ENCODE assay signal across 8 cellular contexts in genomic region chr4:174156239-174156826, GRCh38.
A peak's percentile ranks its signal among the peaks of the same experiment; 100 is the strongest.
DNase-seq lines count a peak whose midpoint lies in the region; ATAC-seq and TF ChIP-seq lines count a peak whose summit lies in the region.

No MANE protein-coding gene starts in this region.

- no peak overlapping the region for H3K27ac Mint-ChIP-seq in activated CD8-positive, alpha-beta memory T cell treated with anti-CD3 and anti-CD28 coated beads, Interleukin-2, amount 10 ng/mL, durations not matched to agents 7 days and 5 days

- no peaks in the 10 kb centered on the region for H3K36me3 Mint-ChIP-seq in activated CD8-positive, alpha-beta memory T cell treated with anti-CD3 and anti-CD28 coated beads, Interleukin-2, amount 10 ng/mL, durations not matched to agents 7 days and 5 days

- H3K27ac ChIP-seq in SK-N-MC, result peak overlapping the region; percentile 74
- no peak overlapping the region for H3K27ac ChIP-seq in foreskin keratinocyte

- H3K4me1 Mint-ChIP-seq in activated CD8-positive, alpha-beta memory T cell treated with anti-CD3 and anti-CD28 coated beads, Interleukin-2, amount 10 ng/mL, durations not matched to agents 7 days and 5 days, result no peaks in the 10 kb centered on the region

- POLR2A ChIA-PET in HEK293T (lab: Yijun Ruan, JAX), result no interaction called here

- H3K4me3 ChIP-seq in SK-N-MC (peak overlapping the region; percentile 62), retinal pigment epithelial cell (ENCODE audit: low read length) (no peak overlapping the region)

- TF ChIP-seq CTCF in foreskin keratinocyte (conservative IDR thresholded peaks at IDR 0.05), result peak; percentile 74
- peak; percentile 74 for TF ChIP-seq CTCF in retinal pigment epithelial cell (conservative IDR thresholded peaks at IDR 0.05; ENCODE audit: low read depth, low read length)

- H3K4me3 Mint-ChIP-seq in activated CD8-positive, alpha-beta memory T cell treated with anti-CD3 and anti-CD28 coated beads, Interleukin-2, amount 10 ng/mL, durations not matched to agents 7 days and 5 days, result no peak overlapping the region

- CTCF ChIA-PET in activated CD8-positive, alpha-beta memory T cell treated with anti-CD3 and anti-CD28 coated beads, Interleukin-2, amount 10 ng/mL, durations not matched to agents 7 days and 5 days (lab: Charles Lee), result no interaction called here
- CTCF ChIA-PET in HEK293T (lab: Yijun Ruan, JAX), result interaction anchor here (1.0 kb wide), 1 partner anchor 9 kb away, joined by 4 read pairs; no protein-coding TSS in a partner anchor

- no peaks in the 10 kb centered on the region for H3K36me3 ChIP-seq in SK-N-MC (ENCODE audit: insufficient read depth, low read length)

- peaks cover 4% of the 10 kb centered on the region for H3K27me3 ChIP-seq in foreskin keratinocyte

- H3K9me3 Mint-ChIP-seq in activated CD8-positive, alpha-beta memory T cell treated with anti-CD3 and anti-CD28 coated beads, Interleukin-2, amount 10 ng/mL, durations not matched to agents 7 days and 5 days (ENCODE audit: low read depth), result no peaks in the 10 kb centered on the region

- H3K4me1 ChIP-seq in foreskin keratinocyte, result peaks cover 5% of the 10 kb centered on the region

- H3K9ac ChIP-seq in SK-N-MC (ENCODE audit: insufficient read length), result peak overlapping the region; percentile 12

- ATAC-seq in activated CD8-positive, alpha-beta memory T cell treated with anti-CD3 and anti-CD28 coated beads, Interleukin-2, amount 10 ng/mL, durations not matched to agents 7 days and 5 days, result peak; percentile 60
- ATAC-seq in foreskin keratinocyte, result peak; percentile 77

- no peaks in the 10 kb centered on the region for H3K9me3 ChIP-seq in SK-N-MC (ENCODE audit: low read depth, low read length)

- peaks cover 22% of the 10 kb centered on the region for H3K27me3 Mint-ChIP-seq in activated CD8-positive, alpha-beta memory T cell treated with anti-CD3 and anti-CD28 coated beads, Interleukin-2, amount 10 ng/mL, durations not matched to agents 7 days and 5 days

- no peak for DNase-seq in activated CD8-positive, alpha-beta memory T cell treated with anti-CD3 and anti-CD28 coated beads, Interleukin-2, amount 10 ng/mL, durations not matched to agents 7 days and 5 days
- DNase-seq in activated CD8-positive, alpha-beta memory T cell treated with anti-CD3 and anti-CD28 coated beads, Interleukin-2, amount 50 U/mL, for 4 hours, result no peak
- peak; percentile 45 for DNase-seq in HEK293T (ENCODE audit: extremely low spot score)
- DNase-seq in LoVo (ENCODE audit: low spot score), result peak; percentile 55
- DNase-seq in SK-N-MC (ENCODE audit: low read depth, low spot score), result peak; percentile 72
- DNase-seq in foreskin keratinocyte, result peak; percentile 15 to 29
- peak; percentile 20 for DNase-seq in retinal pigment epithelial cell (ENCODE audit: low read depth)
- no peak for DNase-seq in cerebellar nuclear complex (lab: John Stamatoyannopoulos, UW)

TF ChIP-seq in HEK293T, 16 proteins besides CTCF, POLR2A, EP300 and RAD21:
- TF ChIP-seq PKNOX1 (IDR thresholded peaks at IDR 0.05) (peak; percentile 32; the same call in 1 of the 2 replicates), CTBP1 (IDR thresholded peaks at IDR 0.05; ENCODE audit: borderline replicate concordance) (no peak)

Comparison
In these comparisons a context has a peak if more than half of its experiments do, and no peak if none do; other contexts are left out.
1. DNase-seq: peak in HEK293T (single experiment), LoVo (single experiment), SK-N-MC (single experiment), foreskin keratinocyte (2 of 2) and retinal pigment epithelial cell (single experiment); none in activated CD8-positive, alpha-beta memory T cell treated with anti-CD3 and anti-CD28 coated beads, Interleukin-2, amount 10 ng/mL, durations not matched to agents 7 days and 5 days (single experiment), activated CD8-positive, alpha-beta memory T cell treated with anti-CD3 and anti-CD28 coated beads, Interleukin-2, amount 50 U/mL, for 4 hours (single experiment) and cerebellar nuclear complex (0 of 2).